ENCODE assay signal across 1 cellular context in the genomic region with DNA sequence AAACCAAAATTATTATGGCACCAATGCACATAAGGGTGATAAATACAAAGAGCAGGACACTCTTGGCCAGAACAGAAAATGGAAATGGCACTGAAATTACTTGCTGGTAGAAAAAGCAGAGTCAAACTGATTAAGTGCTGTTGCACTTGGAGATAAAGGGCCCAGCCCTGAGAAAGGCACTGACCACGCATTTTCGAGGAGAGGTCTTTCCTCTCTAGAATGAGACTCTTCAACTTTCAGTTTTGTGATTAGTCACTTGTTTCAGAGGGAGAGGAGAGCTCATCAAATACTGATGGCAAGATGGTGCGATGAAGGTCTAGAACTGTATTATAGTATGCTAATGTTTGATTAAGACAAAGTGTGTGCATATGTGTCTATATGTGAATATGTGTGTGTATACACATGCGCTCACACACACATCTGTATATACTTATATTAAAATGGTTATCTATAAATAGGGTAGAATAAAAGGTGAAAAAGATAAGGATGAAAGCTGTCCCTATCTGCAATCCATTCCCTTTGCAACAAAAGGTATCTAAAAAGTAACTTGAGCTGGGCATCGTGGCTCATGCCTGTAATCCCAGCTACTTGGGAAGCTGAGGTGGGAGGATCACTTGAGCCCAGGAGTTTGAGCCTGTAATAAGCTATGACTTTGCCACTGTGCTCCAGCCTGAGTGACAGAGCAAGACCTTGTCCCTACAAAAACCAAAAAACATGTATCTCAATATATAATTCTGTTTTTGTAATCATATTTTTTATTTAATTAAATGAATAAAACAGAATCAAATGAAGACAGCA.
A peak's percentile ranks its signal among the peaks of the same experiment; 100 is the strongest.
TF ChIP-seq lines count a peak whose summit lies in the region.

No MANE protein-coding gene starts in this region.

TF ChIP-seq in GM12878, 131 proteins besides CTCF, POLR2A, EP300 and RAD21:
- TF ChIP-seq ZNF622 (IDR thresholded peaks at IDR 0.05), result no peak
- TF ChIP-seq HDAC6 (IDR thresholded peaks at IDR 0.05; ENCODE audit: unreplicated experiment), result no peak
- no peak for TF ChIP-seq MYC (IDR thresholded peaks at IDR 0.05; ENCODE audit: insufficient read depth, insufficient read length, insufficient replicate concordance, low read length, severe bottlenecking)
- peak in 1 of 2 experiments; percentile 11; a peak in 1 of 4 replicates for TF ChIP-seq IKZF2 (IDR thresholded peaks at IDR 0.05)
- no peak for TF ChIP-seq POLR2AphosphoS2 (IDR thresholded peaks at IDR 0.05; ENCODE audit: low read depth, low read length)
- no peak for TF ChIP-seq CHD4 (IDR thresholded peaks at IDR 0.05)
- TF ChIP-seq IRF4 (IDR thresholded peaks at IDR 0.05; ENCODE audit: low read depth, low read length), result 0 out of 2 replicates have a peak, but pooled peaks have one; percentile 22
